ENCODE assay signal across 26 cellular contexts in the genomic region with DNA sequence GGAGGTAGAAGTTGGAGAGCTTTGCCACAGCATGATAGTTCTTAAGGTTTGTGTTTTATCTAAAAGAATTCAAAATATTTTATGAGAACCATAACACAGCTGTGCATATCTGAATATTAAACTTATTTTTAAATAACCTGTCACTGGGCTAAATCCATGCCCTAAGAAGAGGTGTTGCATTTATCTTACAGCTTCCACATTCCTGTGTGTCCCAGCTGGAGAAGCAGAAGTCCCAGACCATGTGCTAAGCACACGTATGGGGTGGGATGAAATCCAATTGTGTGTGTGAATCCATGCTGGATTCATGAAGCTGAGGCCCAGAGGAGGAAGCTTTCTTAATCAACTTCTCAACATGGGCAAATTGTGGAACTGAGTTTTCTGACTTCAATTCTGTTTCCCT.
"Had no signal": no experiment of that assay in that cellular context is flagged by ENCODE, and none has a peak within 500 bp of the region (broad histone marks: within the 10 kb centered on the region; RNA-seq: fewer than 3 reads in every experiment).

No MANE protein-coding gene starts in this region.

- DNase-seq: activated B cell treated with CpG ODN at 0.5 μM for 24 hours; activated CD8-positive, alpha-beta T cell treated with anti-CD3 and anti-CD28 coated beads, Interleukin-2, amount 10 ng/mL, durations not matched to agents 7 days and 5 days; activated naive CD4-positive, alpha-beta T cell; activated T-cell treated with anti-CD3 and anti-CD28 coated beads for 4 hours; activated T-cell treated with anti-CD3 and anti-CD28 coated beads, Interleukin-2, amount 50 U/mL, for 72 hours; dermis blood vessel endothelial cell; effector CD4-positive, alpha-beta T cell; esophagus squamous epithelium; islet precursor cell; left cardiac atrium; naive B cell; psoas muscle; stimulated activated CD4-positive, alpha-beta T cell treated with anti-CD3 and anti-CD28 coated beads, Interleukin-15, amount 100 ng/mL, for 24 hours; stimulated activated CD4-positive, alpha-beta T cell treated with anti-CD3 and anti-CD28 coated beads, Interleukin-2, amount 100 ng/mL, for 24 hours; stimulated activated naive CD4-positive, alpha-beta T cell; T-helper 1 cell; tibial artery had no signal

- H3K27ac Mint-ChIP-seq: activated B cell treated with CpG ODN at 0.5 μM for 24 hours; activated CD8-positive, alpha-beta T cell treated with anti-CD3 and anti-CD28 coated beads, Interleukin-2, amount 10 ng/mL, durations not matched to agents 7 days and 5 days; activated naive CD4-positive, alpha-beta T cell treated with anti-CD3 and anti-CD28 coated beads, Interleukin-2, amount 50 U/mL, for 72 hours; activated T-cell treated with anti-CD3 and anti-CD28 coated beads, Interleukin-2, amount 50 U/mL, for 72 hours; mesothelial cell of epicardium; T-helper 2 cell treated with Interferon-gamma antibody and Interleukin-4, amounts not matched to agents 5 μg/mL and 100 μg/mL, for 36 hours had no signal

- H3K4me1 Mint-ChIP-seq: activated B cell treated with CpG ODN at 0.5 μM for 24 hours, naive B cell had no signal

- H3K36me3 Mint-ChIP-seq: activated naive CD4-positive, alpha-beta T cell treated with anti-CD3 and anti-CD28 coated beads, Interleukin-2, amount 50 U/mL, for 72 hours; mesothelial cell of epicardium; naive B cell had no signal

- H3K4me2 ChIP-seq: hepatocyte had no signal

- H3K4me3 Mint-ChIP-seq: activated B cell treated with CpG ODN at 0.5 μM for 24 hours; activated CD8-positive, alpha-beta T cell treated with anti-CD3 and anti-CD28 coated beads, Interleukin-2, amount 10 ng/mL, durations not matched to agents 7 days and 5 days; activated T-cell treated with anti-CD3 and anti-CD28 coated beads, Interleukin-2, amount 50 U/mL, for 72 hours; mesothelial cell of epicardium; naive B cell; T-helper 2 cell treated with Interferon-gamma antibody and Interleukin-4, amounts not matched to agents 5 μg/mL and 100 μg/mL, for 36 hours had no signal

- ATAC-seq: activated CD8-positive, alpha-beta T cell treated with anti-CD3 and anti-CD28 coated beads, Interleukin-2, amount 10 ng/mL, durations not matched to agents 7 days and 5 days; activated naive CD4-positive, alpha-beta T cell treated with anti-CD3 and anti-CD28 coated beads, Interleukin-2, amount 50 U/mL, for 72 hours; activated T-cell treated with anti-CD3 and anti-CD28 coated beads, Interleukin-2, amount 50 U/mL, for 72 hours; gastroesophageal sphincter; psoas muscle had no signal

- H3K27ac ChIP-seq: epithelial cell of prostate, esophagus squamous epithelium, gastroesophageal sphincter, hepatocyte, pancreas, psoas muscle, suprapubic skin, tibial artery had no signal

- H3K79me2 ChIP-seq: hepatocyte had no signal

- FAIRE-seq: endometrium, pancreas had no signal

- H3K4me3 ChIP-seq: esophagus squamous epithelium, gastroesophageal sphincter, hepatocyte, pancreas, psoas muscle, suprapubic skin, tibial artery had no signal

- H3K36me3 ChIP-seq: esophagus squamous epithelium, gastroesophageal sphincter, pancreas, suprapubic skin, tibial artery had no signal

- H2AFZ ChIP-seq: hepatocyte had no signal

- H3K27me3 ChIP-seq: esophagus squamous epithelium, gastroesophageal sphincter, hepatocyte, pancreas, suprapubic skin, tibial artery had no signal

- H3K27me3 Mint-ChIP-seq: naive B cell had no signal

- H3K9me3 Mint-ChIP-seq: activated B cell treated with CpG ODN at 0.5 μM for 24 hours; activated naive CD4-positive, alpha-beta T cell treated with anti-CD3 and anti-CD28 coated beads, Interleukin-2, amount 50 U/mL, for 72 hours; activated T-cell treated with anti-CD3 and anti-CD28 coated beads, Interleukin-2, amount 50 U/mL, for 72 hours; mesothelial cell of epicardium; naive B cell; T-helper 2 cell treated with Interferon-gamma antibody and Interleukin-4, amounts not matched to agents 5 μg/mL and 100 μg/mL, for 36 hours had no signal

- H3K4me1 ChIP-seq: esophagus squamous epithelium, pancreas, psoas muscle, tibial artery had no signal

- H3K9me3 ChIP-seq: esophagus squamous epithelium, gastroesophageal sphincter, pancreas, psoas muscle, suprapubic skin, tibial artery had no signal
